In genomic region chrX:150018931-150019331, GRCh38 we compare ENCODE assay signal across 29 cellular contexts.
A peak's percentile ranks its signal among the peaks of the same experiment; 100 is the strongest.
DNase-seq lines count a peak whose midpoint lies in the region; ATAC-seq and TF ChIP-seq lines count a peak whose summit lies in the region.
"Had no signal": no experiment of that assay in that cellular context is flagged by ENCODE, and none has a peak within 500 bp of the region (broad histone marks: within the 10 kb centered on the region; RNA-seq: fewer than 3 reads in every experiment).

No MANE protein-coding gene starts in this region.

- no peak overlapping the region for H3K9ac ChIP-seq in mesenchymal stem cell (ENCODE audit: low read length)

- H3K4me3 ChIP-seq in mesenchymal stem cell (ENCODE audit: insufficient read depth in 1 of 2, low read depth in 1 of 2, low read length in 2 of 2): no peak overlapping the region
- no peak overlapping the region for H3K4me3 ChIP-seq in hepatocyte
- H3K4me3 ChIP-seq: breast epithelium, HAP-1, ovary, spleen had no signal

- no peak overlapping the region for H4K91ac ChIP-seq in mesenchymal stem cell (ENCODE audit: low read length)

- no peaks in the 10 kb centered on the region for H3K9me2 ChIP-seq in hepatocyte (replicated peaks; ENCODE audit: insufficient read depth)

- no peak overlapping the region for H3K14ac ChIP-seq in mesenchymal stem cell (ENCODE audit: low read length in 2 of 2)

- TF ChIP-seq CTCF in hepatocyte (IDR thresholded peaks at IDR 0.05; ENCODE audit: poor library complexity): no peak

- H2AK5ac ChIP-seq in mesenchymal stem cell (ENCODE audit: low read length, severe bottlenecking): no peak overlapping the region

- no peak overlapping the region for H3K18ac ChIP-seq in mesenchymal stem cell (ENCODE audit: low read depth in 1 of 2, low read length in 2 of 2)

- H3K36me3 ChIP-seq in mesenchymal stem cell (ENCODE audit: control insufficient read depth in 1 of 2, insufficient read depth in 2 of 2, low read depth in 1 of 2, low read length in 2 of 2) (peaks cover 0 to 3% of the 10 kb centered on the region in 2 experiments), hepatocyte (replicated peaks; ENCODE audit: insufficient read depth, low read depth) (no peaks in the 10 kb centered on the region)
- H3K36me3 ChIP-seq: breast epithelium, HAP-1, ovary, spleen had no signal

- no peak overlapping the region for H2AFZ ChIP-seq in mesenchymal stem cell (ENCODE audit: low read depth, low read length)
- H2AFZ ChIP-seq in hepatocyte: no peak overlapping the region

- H4K20me1 ChIP-seq in hepatocyte (ENCODE audit: insufficient read depth, poor library complexity, severe bottlenecking): no peaks in the 10 kb centered on the region

- H2BK12ac ChIP-seq in mesenchymal stem cell (ENCODE audit: low read length in 2 of 2): no peak overlapping the region

- DNase-seq in AG20443 (ENCODE audit: low spot score): peak; percentile 14
- DNase-seq in NCI-H82 treated with DMSO at 0.1 percent for 48 hours (lab: John Stamatoyannopoulos, UW; ENCODE audit: unreplicated experiment): peak; percentile 18
- peak; percentile 52 for DNase-seq in fibroblast of peridontal ligament (ENCODE audit: extremely low read depth)
- peak; percentile 63 for DNase-seq in mesenchymal stem cell
- DNase-seq in hepatocyte (ENCODE audit: low spot score): no peak
- no peak for DNase-seq in cerebellum (ENCODE audit: low spot score)
- no peak for DNase-seq in stimulated activated CD4-positive, alpha-beta T cell treated with anti-CD3 and anti-CD28 coated beads, Interleukin-1b, Interleukin-23, amount 100 ng/mL, for 48 hours
- DNase-seq: activated CD4-positive, alpha-beta T cell treated with anti-CD3 and anti-CD28 coated beads, Interleukin-2, amount 50 U/mL, for 4 hours; activated naive CD4-positive, alpha-beta T cell treated with anti-CD3 and anti-CD28 coated beads for 36 hours; AML-193; amygdala; CD8-positive, alpha-beta memory T cell; cortex of kidney; DMS 273 treated with DMSO at 0.1 percent for 48 hours; effector memory CD8-positive, alpha-beta T cell; glutamatergic neuron; KBM-7; kidney glomerular epithelial cell; NCI-H1417; NCI-H2081 treated with DMSO at 0.1 percent for 48 hours; NCI-H345; ovary; retina; spleen; stimulated activated CD4-positive, alpha-beta T cell treated with anti-CD3 and anti-CD28 coated beads, Interleukin-4, amount 100 ng/mL, for 24 hours had no signal

- WGBS in mesenchymal stem cell: 38% methylated on average over 2 of the region's 2 CpGs
- WGBS in hepatocyte (ENCODE audit: low lambda C conversion rate, missing lambda C conversion rate): 51% methylated on average over 2 of the region's 2 CpGs

- no peak overlapping the region for H2BK15ac ChIP-seq in mesenchymal stem cell (ENCODE audit: low read depth, poor library complexity, severe bottlenecking)

- H3K4me2 ChIP-seq in mesenchymal stem cell (ENCODE audit: low read length, poor library complexity, severe bottlenecking) (no peak overlapping the region), hepatocyte (no peak overlapping the region)

- H3K27me3 ChIP-seq in mesenchymal stem cell (ENCODE audit: control insufficient read depth in 1 of 2, insufficient read depth in 1 of 2, low read length in 2 of 2) (no peaks in the 10 kb centered on the region), hepatocyte (no peaks in the 10 kb centered on the region)
- H3K27me3 ChIP-seq: breast epithelium, ovary, spleen had no signal

- H3K23ac ChIP-seq in mesenchymal stem cell (ENCODE audit: low read length in 2 of 2): no peak overlapping the region

- no peak overlapping the region for H2BK5ac ChIP-seq in mesenchymal stem cell (ENCODE audit: low read depth, low read length, poor library complexity, severe bottlenecking)

- H3K79me2 ChIP-seq in hepatocyte: no peaks in the 10 kb centered on the region

- ATAC-seq in GM21529 (IDR thresholded peaks at IDR 0.05; ENCODE audit: unreplicated experiment): no peak
- ATAC-seq: effector memory CD8-positive, alpha-beta T cell; stimulated activated effector memory CD8-positive, alpha-beta T cell treated with anti-CD3 and anti-CD28 coated beads, Interleukin-12 subunit alpha, Interleukin-12 subunit beta, amount 100 ng/mL, for 72 hours had no signal

- H3K27ac ChIP-seq in mesenchymal stem cell (ENCODE audit: low read length, poor library complexity, severe bottlenecking): no peak overlapping the region
- H3K27ac ChIP-seq in hepatocyte: no peak overlapping the region
- H3K27ac ChIP-seq: breast epithelium, ovary, spleen had no signal

- no peaks in the 10 kb centered on the region for H3K4me1 ChIP-seq in mesenchymal stem cell (ENCODE audit: control insufficient read depth, insufficient read depth, low read depth, low read length)
- H3K4me1 ChIP-seq in hepatocyte (ENCODE audit: insufficient read depth): no peaks in the 10 kb centered on the region
- H3K4me1 ChIP-seq: breast epithelium, HAP-1, spleen had no signal

- H3K9me3 ChIP-seq in mesenchymal stem cell (ENCODE audit: control insufficient read depth, low read length) (peaks cover 2% of the 10 kb centered on the region), hepatocyte (ENCODE audit: low read depth) (no peaks in the 10 kb centered on the region)
- H3K9me3 ChIP-seq: breast epithelium, HAP-1, ovary, spleen had no signal

- no peak overlapping the region for H2BK120ac ChIP-seq in mesenchymal stem cell (ENCODE audit: low read depth, low read length)

- H3K4ac ChIP-seq in mesenchymal stem cell (ENCODE audit: low read depth in 1 of 2, low read length in 2 of 2): no peak overlapping the region

- H3K79me1 ChIP-seq in mesenchymal stem cell (replicated peaks; ENCODE audit: low read length, poor library complexity, severe bottlenecking): no peaks in the 10 kb centered on the region

- H4K8ac ChIP-seq in mesenchymal stem cell (ENCODE audit: low read length): no peak overlapping the region

Comparison
In these comparisons a context has a peak if more than half of its experiments do, and no peak if none do; other contexts are left out.
1. DNase-seq: peak in AG20443 (single experiment), NCI-H82 treated with DMSO at 0.1 percent for 48 hours (single experiment), fibroblast of peridontal ligament (single experiment) and mesenchymal stem cell (single experiment); none in hepatocyte (single experiment), cerebellum (single experiment) and stimulated activated CD4-positive, alpha-beta T cell treated with anti-CD3 and anti-CD28 coated beads, Interleukin-1b, Interleukin-23, amount 100 ng/mL, for 48 hours (single experiment).